ENCODE assay signal across 35 cellular contexts in the genomic region with DNA sequence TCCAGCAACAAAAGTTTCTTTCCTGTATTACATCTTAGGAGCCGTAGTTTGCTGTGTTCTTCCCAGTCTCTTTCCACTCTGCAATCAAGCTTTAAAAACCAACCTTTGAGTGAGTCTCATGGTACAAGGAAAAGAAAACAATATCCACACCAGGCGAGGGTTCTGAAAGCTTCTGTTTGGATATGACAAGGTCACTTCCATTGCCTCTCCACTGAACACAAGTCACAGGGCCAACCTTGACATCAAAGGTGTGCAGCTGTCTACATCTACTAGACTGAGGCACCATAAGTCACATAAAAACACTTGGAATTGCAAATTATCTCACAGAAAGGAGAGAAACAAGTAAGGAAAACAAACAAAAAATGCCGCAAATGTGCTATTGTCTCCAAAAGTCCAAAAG.
DNase-seq lines count a peak whose midpoint lies in the region; ATAC-seq, FAIRE-seq and TF ChIP-seq lines count a peak whose summit lies in the region.
"Had no signal": no experiment of that assay in that cellular context is flagged by ENCODE, and none has a peak within 500 bp of the region (broad histone marks: within the 10 kb centered on the region; RNA-seq: fewer than 3 reads in every experiment).

No MANE protein-coding gene starts in this region.

- TF ChIP-seq POLR2A in HepG2 (IDR thresholded peaks at IDR 0.05; ENCODE audit: insufficient read depth in 1 of 2, low read depth in 2 of 2, low read length in 2 of 2) (no peak), right lobe of liver (IDR thresholded peaks at IDR 0.05) (no peak), H1 (IDR thresholded peaks at IDR 0.05; ENCODE audit: control extremely low read depth in 1 of 2, low read depth in 2 of 2, low read length in 2 of 2) (no peak)

- TF ChIP-seq RAD21 in HepG2 (CRISPR knock-in tag; IDR thresholded peaks at IDR 0.05) (no peak), H1 (IDR thresholded peaks at IDR 0.05 in 1 of 2, conservative IDR thresholded peaks at IDR 0.05 in 1 of 2; ENCODE audit: low read depth in 2 of 2, low read length in 2 of 2) (no peak)

- CTCF ChIA-PET in HepG2 (lab: Yijun Ruan, JAX; ENCODE audit: low intra/inter-chr PET ratio, low total read pairs) = no interaction called here
- CTCF ChIA-PET in H1 (lab: Charles Lee; ENCODE audit: partially characterized antibody) = interaction anchor here (2.0 kb wide), 1 partner anchor 9 kb away, joined by 9 read pairs; no protein-coding TSS in a partner anchor

- H3K18ac ChIP-seq in H1 (ENCODE audit: extremely low read depth, low read length) = no peak overlapping the region

- no peak overlapping the region for H3K14ac ChIP-seq in H1 (ENCODE audit: insufficient read length)

- no peak overlapping the region for H3K4me3 ChIP-seq in HepG2 (replicated peaks in 1 of 3; ENCODE audit: insufficient read depth in 1 of 3, low read depth in 2 of 3, low read length in 3 of 3)
- H3K4me3 ChIP-seq in right lobe of liver = no peak overlapping the region
- H3K4me3 ChIP-seq in GM23338 = no peak overlapping the region
- H3K4me3 ChIP-seq in H1 (ENCODE audit: extremely low read depth in 1 of 4, insufficient read depth in 2 of 4, low read depth in 3 of 4, low read length in 4 of 4) = no peak overlapping the region
- H3K4me3 ChIP-seq: A549; BLaER1; BLaER1 treated with 17β-estradiol and CSF1 and Interleukin-3, amounts not matched to agents 10 nM and 100 nM had no signal

- no peak overlapping the region for H2BK15ac ChIP-seq in H1 (ENCODE audit: low read length)

- H3K4ac ChIP-seq in H1 (replicated peaks; ENCODE audit: insufficient read length, low read depth, low read length) = no peak overlapping the region

- no peaks in the 10 kb centered on the region for H3F3A ChIP-seq in GM23338 (replicated peaks; ENCODE audit: low read depth)

- H2AK5ac ChIP-seq in H1 (ENCODE audit: low read depth, low read length) = no peak overlapping the region

- no peaks in the 10 kb centered on the region for H4K20me1 ChIP-seq in HepG2 (ENCODE audit: insufficient read depth, low read length)
- H4K20me1 ChIP-seq in GM23338 (replicated peaks; ENCODE audit: insufficient read depth) = no peaks in the 10 kb centered on the region
- H4K20me1 ChIP-seq in H1 (replicated peaks in 1 of 2; ENCODE audit: control insufficient read depth in 1 of 2, insufficient read depth in 2 of 2, low read length in 2 of 2) = no peaks in the 10 kb centered on the region
- H4K20me1 ChIP-seq: BLaER1; BLaER1 treated with 17β-estradiol and CSF1 and Interleukin-3, amounts not matched to agents 10 nM and 100 nM had no signal

- FAIRE-seq in HepG2 (lab: Jason Lieb, UNC) = no peak
- FAIRE-seq in H1 (lab: Jason Lieb, UNC) = no peak
- FAIRE-seq: A204.1, A549, D721Med had no signal

- H4K5ac ChIP-seq in H1 (ENCODE audit: insufficient read length, low read depth, low read length) = no peak overlapping the region

- no peaks in the 10 kb centered on the region for H3K79me2 ChIP-seq in HepG2 (ENCODE audit: insufficient read depth, low read length)
- no peaks in the 10 kb centered on the region for H3K79me2 ChIP-seq in GM23338 (replicated peaks; ENCODE audit: insufficient read depth)
- no peaks in the 10 kb centered on the region for H3K79me2 ChIP-seq in H1 (ENCODE audit: control insufficient read depth in 1 of 2, insufficient read depth in 2 of 2, low read length in 2 of 2)

- WGBS in HepG2 (ENCODE audit: low lambda C conversion rate) = 12% methylated on average over 3 of the region's 3 CpGs
- 59% methylated on average over 3 of the region's 3 CpGs for WGBS in right lobe of liver (ENCODE audit: insufficient coverage, low coverage, low lambda C conversion rate, missing lambda C conversion rate)
- 87% methylated on average over 3 of the region's 3 CpGs; no CpG with 5 or more reads in 1 of the 2 experiments for whole genome bisulfite sequencing in H1 (ENCODE audit: extremely low coverage in 1 of 2, insufficient coverage in 1 of 2, insufficient read length in 1 of 2, insufficient replicate concordance in 2 of 2, low coverage in 1 of 2, low lambda C conversion rate in 2 of 2, missing lambda C conversion rate in 1 of 2), 2 experiments

- H3K4me2 ChIP-seq in HepG2 (ENCODE audit: low read depth, low read length) = no peak overlapping the region
- H3K4me2 ChIP-seq in GM23338 = no peak overlapping the region
- no peak overlapping the region for H3K4me2 ChIP-seq in H1 (ENCODE audit: insufficient read depth in 1 of 2, low read depth in 2 of 2, low read length in 2 of 2)
- H3K4me2 ChIP-seq: A549; BLaER1; BLaER1 treated with 17β-estradiol and CSF1 and Interleukin-3, amounts not matched to agents 10 nM and 100 nM had no signal

- H2AFZ ChIP-seq in HepG2 (ENCODE audit: low read length) = no peak overlapping the region
- no peak overlapping the region for H2AFZ ChIP-seq in GM23338
- 0 out of 2 replicates have a peak overlapping the region, but pooled peaks have one; percentile 5 for H2AFZ ChIP-seq in H1 (ENCODE audit: low read length)

- no peak overlapping the region for H3K27ac ChIP-seq in HepG2 (ENCODE audit: extremely low read length, insufficient read depth, low read length)
- no peak overlapping the region for H3K27ac ChIP-seq in right lobe of liver
- no peak overlapping the region for H3K27ac ChIP-seq in GM23338 (ENCODE audit: low read depth)
- H3K27ac ChIP-seq in H1 (ENCODE audit: low read depth, low read length) = no peak overlapping the region
- H3K27ac ChIP-seq: 22Rv1; A549; BLaER1; BLaER1 treated with 17β-estradiol and CSF1 and Interleukin-3, amounts not matched to agents 10 nM and 100 nM; C4-2B had no signal

- no peaks in the 10 kb centered on the region for H3K9me3 ChIP-seq in HepG2 (ENCODE audit: low read length)
- no peaks in the 10 kb centered on the region for H3K9me3 ChIP-seq in right lobe of liver
- no peaks in the 10 kb centered on the region for H3K9me3 ChIP-seq in H1 (ENCODE audit: insufficient read depth in 2 of 2, low read depth in 1 of 2, low read length in 1 of 2)
- H3K9me3 ChIP-seq: A549; BE2C; BLaER1; BLaER1 treated with 17β-estradiol and CSF1 and Interleukin-3, amounts not matched to agents 10 nM and 100 nM; Caco-2 had no signal

- TF ChIP-seq EP300 in HepG2 (IDR thresholded peaks at IDR 0.05; ENCODE audit: low read depth in 2 of 2, low read length in 2 of 2) (no peak), HepG2 (CRISPR knock-in tag; IDR thresholded peaks at IDR 0.05; ENCODE audit: borderline replicate concordance) (no peak), H1 (IDR thresholded peaks at IDR 0.05; ENCODE audit: borderline replicate concordance in 1 of 2, low read depth in 2 of 2, low read length in 2 of 2) (no peak)

- H4K8ac ChIP-seq in H1 (ENCODE audit: extremely low read depth, insufficient read depth, low read length) = no peak overlapping the region

- H3K27me3 Mint-ChIP-seq in GM23338 (ENCODE audit: insufficient read depth, low read depth, poor library complexity) = no peaks in the 10 kb centered on the region
- H3K27me3 Mint-ChIP-seq: B cell; CD4-positive, alpha-beta memory T cell; CD4-positive, alpha-beta T cell; CD4-positive, CD25-positive, alpha-beta regulatory T cell; CD8-positive, alpha-beta memory T cell had no signal

- no peak overlapping the region for H2BK120ac ChIP-seq in H1 (replicated peaks; ENCODE audit: low read depth, low read length)

- in situ Hi-C loops in HepG2 (cut with HindIII; ENCODE audit: extremely low pct_ligation_motif_present, low pct_unique_long_range_greater_than_20kb) = no loop called here

- H2BK12ac ChIP-seq in H1 (ENCODE audit: low read depth, low read length) = no peak overlapping the region; the same call in 1 of the 2 replicates

- no peak overlapping the region for H2BK20ac ChIP-seq in H1 (ENCODE audit: low read length)

- H3K4me1 Mint-ChIP-seq in GM23338 = peaks cover 4% of the 10 kb centered on the region; the same call in 2 of the 3 replicates
- H3K4me1 Mint-ChIP-seq: B cell; CD14-positive monocyte; CD4-positive, alpha-beta memory T cell; CD4-positive, CD25-positive, alpha-beta regulatory T cell; CD8-positive, alpha-beta memory T cell had no signal

- no peaks in the 10 kb centered on the region for H3K9me3 Mint-ChIP-seq in GM23338
- H3K9me3 Mint-ChIP-seq: CD4-positive, alpha-beta T cell; CD8-positive, alpha-beta T cell had no signal

- intact Hi-C loops in HepG2 (cut with micrococcal nuclease; ENCODE audit: unreplicated experiment) = no loop called here
- intact Hi-C loops in right lobe of liver (cut with DNase I) = no loop called here

- no peak overlapping the region for H3K4me3 Mint-ChIP-seq in GM23338
- H3K4me3 Mint-ChIP-seq: B cell; CD14-positive monocyte; CD4-positive, alpha-beta memory T cell; CD4-positive, alpha-beta T cell; CD4-positive, CD25-positive, alpha-beta regulatory T cell; CD8-positive, alpha-beta memory T cell; CD8-positive, alpha-beta T cell had no signal

- no peak overlapping the region for H3K23ac ChIP-seq in H1 (ENCODE audit: insufficient read length)

- H3K4me1 ChIP-seq in HepG2 (ENCODE audit: insufficient read depth, low read length) = 0 out of 2 replicates have a peak, but pooled peaks cover 7% of the 10 kb centered on the region
- H3K4me1 ChIP-seq in right lobe of liver = no peaks in the 10 kb centered on the region
- no peaks in the 10 kb centered on the region for H3K4me1 ChIP-seq in GM23338 (ENCODE audit: insufficient read depth)
- H3K4me1 ChIP-seq in H1 (replicated peaks in 1 of 4; ENCODE audit: control insufficient read depth in 3 of 4, insufficient read depth in 4 of 4, low read length in 3 of 4) = no peaks in the 10 kb centered on the region
- H3K4me1 ChIP-seq: A549; BE2C; BLaER1; BLaER1 treated with 17β-estradiol and CSF1 and Interleukin-3, amounts not matched to agents 10 nM and 100 nM; Caco-2 had no signal

- no peaks in the 10 kb centered on the region for H3K23me2 ChIP-seq in H1 (ENCODE audit: low read depth, low read length)

- no peak overlapping the region for H4K91ac ChIP-seq in H1 (replicated peaks; ENCODE audit: insufficient read length, low read length)

- ATAC-seq in HepG2 = peak; percentile 72
- no peak for ATAC-seq in right lobe of liver
- ATAC-seq in GM23338 = no peak
- ATAC-seq: A549; CD8-positive, alpha-beta T cell had no signal

- POLR2A ChIA-PET in HepG2 (lab: Yijun Ruan, JAX) (no interaction called here), H1 (lab: Charles Lee; ENCODE audit: partially characterized antibody) (no interaction called here)

- H3K27ac Mint-ChIP-seq in GM23338 = 0 out of 2 replicates have a peak overlapping the region, but pooled peaks have one; percentile 12
- H3K27ac Mint-ChIP-seq: B cell; CD14-positive monocyte; CD4-positive, alpha-beta memory T cell; CD4-positive, alpha-beta T cell; CD4-positive, CD25-positive, alpha-beta regulatory T cell; CD8-positive, alpha-beta memory T cell; CD8-positive, alpha-beta T cell had no signal

- no peaks in the 10 kb centered on the region for H3K36me3 ChIP-seq in HepG2 (replicated peaks in 1 of 2; ENCODE audit: control insufficient read depth in 1 of 2, insufficient read depth in 2 of 2, low read length in 2 of 2)
- H3K36me3 ChIP-seq in right lobe of liver = no peaks in the 10 kb centered on the region
- H3K36me3 ChIP-seq in GM23338 (ENCODE audit: insufficient read depth) = no peaks in the 10 kb centered on the region
- no peaks in the 10 kb centered on the region for H3K36me3 ChIP-seq in H1 (ENCODE audit: control insufficient read depth in 2 of 4, insufficient read depth in 4 of 4, low read length in 3 of 4)
- H3K36me3 ChIP-seq: BE2C; BLaER1; BLaER1 treated with 17β-estradiol and CSF1 and Interleukin-3, amounts not matched to agents 10 nM and 100 nM had no signal

- no peak for DNase-seq in HepG2 (ENCODE audit: low spot score)
- DNase-seq in right lobe of liver = no peak
- no peak for DNase-seq in GM23338 (ENCODE audit: low spot score)
- no peak for DNase-seq in H1 (ENCODE audit: low read depth in 1 of 2, low spot score in 2 of 2)
- DNase-seq in NCI-H345 treated with DMSO at 0.1 percent for 48 hours (lab: John Stamatoyannopoulos, UW; ENCODE audit: unreplicated experiment) = no peak
- no peak for DNase-seq in amygdala (lab: John Stamatoyannopoulos, UW)
- DNase-seq: 8988T; ACHN; AML-193; BE2C; C1 segment of cervical spinal cord; Caco-2; Calu3; CD4-positive, alpha-beta memory T cell; CD4-positive, alpha-beta T cell; CD4-positive, CD25-positive, alpha-beta regulatory T cell; CD8-positive, alpha-beta memory T cell; CD8-positive, alpha-beta T cell; COR-L47; DMS 273 treated with DMSO at 0.1 percent for 48 hours; DMS153; DMS53; DMS79; DMS79 treated with DMSO at 0.1 percent for 48 hours; DND-41; EL had no signal

- no peak overlapping the region for H3K56ac ChIP-seq in H1 (replicated peaks; ENCODE audit: insufficient read length, low read depth, low read length)

- no peaks in the 10 kb centered on the region for H3K79me1 ChIP-seq in H1 (ENCODE audit: low read depth, low read length)

- no peak overlapping the region for H3K9ac ChIP-seq in HepG2 (ENCODE audit: insufficient read depth, low read depth, low read length)
- no peak overlapping the region for H3K9ac ChIP-seq in H1 (replicated peaks in 1 of 4; ENCODE audit: extremely low read depth in 1 of 4, low read depth in 3 of 4, low read length in 3 of 4)
- H3K9ac ChIP-seq: BLaER1; BLaER1 treated with 17β-estradiol and CSF1 and Interleukin-3, amounts not matched to agents 10 nM and 100 nM had no signal

- no peaks in the 10 kb centered on the region for H3K9me2 ChIP-seq in GM23338 (ENCODE audit: insufficient read depth)

- BruUV-seq in HepG2 (replicated peaks; lab: Mats Ljungman, UMichigan) = no TSS peak

- TF ChIP-seq CTCF in HepG2 (CRISPR knock-in tag; IDR thresholded peaks at IDR 0.05) = no peak
- TF ChIP-seq CTCF in right lobe of liver (IDR thresholded peaks at IDR 0.05) = no peak
- TF ChIP-seq CTCF in GM23338 (conservative IDR thresholded peaks at IDR 0.05; ENCODE audit: low read depth in 2 of 2) = no peak
- no peak for TF ChIP-seq CTCF in H1 (IDR thresholded peaks at IDR 0.05; ENCODE audit: control extremely low read depth in 1 of 3, insufficient read depth in 1 of 3, low read depth in 1 of 3, low read length in 3 of 3)

- H3K27me3 ChIP-seq in HepG2 (ENCODE audit: control insufficient read depth in 1 of 2, insufficient read depth in 2 of 2, low read length in 2 of 2) = no peaks in the 10 kb centered on the region
- H3K27me3 ChIP-seq in right lobe of liver = no peaks in the 10 kb centered on the region
- H3K27me3 ChIP-seq in GM23338 (ENCODE audit: insufficient read depth) = no peaks in the 10 kb centered on the region
- no peaks in the 10 kb centered on the region for H3K27me3 ChIP-seq in H1 (replicated peaks in 1 of 4; ENCODE audit: control insufficient read depth in 3 of 4, extremely low read depth in 1 of 4, insufficient read depth in 3 of 4, low read length in 3 of 4)
- H3K27me3 ChIP-seq: BE2C; BLaER1; BLaER1 treated with 17β-estradiol and CSF1 and Interleukin-3, amounts not matched to agents 10 nM and 100 nM had no signal

- no peaks in the 10 kb centered on the region for H3K36me3 Mint-ChIP-seq in GM23338 (ENCODE audit: low read depth)
- H3K36me3 Mint-ChIP-seq: CD14-positive monocyte; CD4-positive, alpha-beta memory T cell; CD4-positive, CD25-positive, alpha-beta regulatory T cell; CD8-positive, alpha-beta memory T cell; CD8-positive, alpha-beta T cell had no signal

- H2BK5ac ChIP-seq in H1 (ENCODE audit: low read depth, low read length) = no peak overlapping the region
